Comparison of ENCODE assay signal across 9 cellular contexts in genomic region chr1:175506081-175506480, GRCh38.
"Had no signal": no experiment of that assay in that cellular context is flagged by ENCODE, and none has a peak within 500 bp of the region (broad histone marks: within the 10 kb centered on the region; RNA-seq: fewer than 3 reads in every experiment).

No MANE protein-coding gene starts in this region.

- H3K27ac Mint-ChIP-seq: GM23338, HFFc6, IgD-negative memory B cell had no signal

- H3K27ac ChIP-seq: HL-60 had no signal

- H3K4me2 ChIP-seq: GM23338 had no signal

- H3K4me3 ChIP-seq: GM23338, HAP-1 had no signal

- DNase-seq: H7, HFFc6 had no signal

- ATAC-seq: HCT116, HepG2 had no signal

- FAIRE-seq: H1, HepG2 had no signal

- H3K9me3 ChIP-seq: HAP-1 had no signal

- H3K4me3 Mint-ChIP-seq: GM23338, HFFc6, IgD-negative memory B cell had no signal

- H2AFZ ChIP-seq: GM23338 had no signal

- H3K9me3 Mint-ChIP-seq: GM23338 had no signal

- H3K36me3 ChIP-seq: HAP-1 had no signal

- H3K4me1 ChIP-seq: HAP-1 had no signal
